ENCODE assay signal across 1 cellular context in genomic region chr16:51146256-51146924, GRCh38.
TF ChIP-seq lines count a peak whose summit lies in the region.

No MANE protein-coding gene starts in this region.

TF ChIP-seq in H1, 55 proteins besides CTCF, POLR2A, EP300 and RAD21:
- no peak for TF ChIP-seq JUN (IDR thresholded peaks at IDR 0.05; ENCODE audit: low read depth, low read length)
- TF ChIP-seq, protein P1, sequence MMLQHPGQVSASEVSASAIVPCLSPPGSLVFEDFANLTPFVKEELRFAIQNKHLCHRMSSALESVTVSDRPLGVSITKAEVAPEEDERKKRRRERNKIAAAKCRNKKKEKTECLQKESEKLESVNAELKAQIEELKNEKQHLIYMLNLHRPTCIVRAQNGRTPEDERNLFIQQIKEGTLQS (IDR thresholded peaks at IDR 0.05; ENCODE audit: insufficient read depth, low read depth, low read length): no peak
- no peak for TF ChIP-seq POU5F1 (IDR thresholded peaks at IDR 0.05; ENCODE audit: low read depth, low read length)
- no peak for TF ChIP-seq CBX5 (IDR thresholded peaks at IDR 0.05; ENCODE audit: low read depth, low read length)
- TF ChIP-seq CEBPB (IDR thresholded peaks at IDR 0.05; ENCODE audit: low read depth, low read length): no peak
- TF ChIP-seq CHD2 (IDR thresholded peaks at IDR 0.05; ENCODE audit: low read length): no peak
- TF ChIP-seq KDM4A (IDR thresholded peaks at IDR 0.05; ENCODE audit: low read depth, low read length, severe bottlenecking): no peak
- TF ChIP-seq JUND (IDR thresholded peaks at IDR 0.05; ENCODE audit: low read length): no peak
- TF ChIP-seq ZNF274 (IDR thresholded peaks at IDR 0.05; ENCODE audit: borderline replicate concordance, extremely low read depth, low read length): no peak
- TF ChIP-seq SP1 (IDR thresholded peaks at IDR 0.05; ENCODE audit: low read depth, low read length): no peak
- TF ChIP-seq EZH2 (IDR thresholded peaks at IDR 0.05; ENCODE audit: low read depth, low read length, severe bottlenecking): no peak
- TF ChIP-seq HDAC2 (IDR thresholded peaks at IDR 0.05; ENCODE audit: borderline replicate concordance in 1 of 2, low read depth in 2 of 2, low read length in 2 of 2): no peak
- TF ChIP-seq KDM5A (IDR thresholded peaks at IDR 0.05; ENCODE audit: low read length): no peak
- no peak for TF ChIP-seq TBP (IDR thresholded peaks at IDR 0.05; ENCODE audit: low read depth, low read length)
- no peak for TF ChIP-seq SIX5 (IDR thresholded peaks at IDR 0.05; ENCODE audit: low read depth, low read length)
- TF ChIP-seq NANOG (IDR thresholded peaks at IDR 0.05; ENCODE audit: insufficient read depth, low read depth, low read length, poor library complexity, severe bottlenecking): no peak
- no peak for TF ChIP-seq RFX5 (IDR thresholded peaks at IDR 0.05; ENCODE audit: borderline replicate concordance, low read depth, low read length)
- no peak for TF ChIP-seq SP4 (IDR thresholded peaks at IDR 0.05; ENCODE audit: low read length)
- no peak for TF ChIP-seq HDAC6 (IDR thresholded peaks at IDR 0.05; ENCODE audit: low read depth, low read length)
